ENCODE assay signal across 20 cellular contexts in genomic region chr19:3381701-3382372, GRCh38. TPM values are rescaled to one million over a fixed set of nuclear protein-coding genes. Genes with fewer than 3 reads are reported as not detected.
DNase-seq lines count a peak whose midpoint lies in the region; ATAC-seq and TF ChIP-seq lines count a peak whose summit lies in the region.
"Had no signal": no experiment of that assay in that cellular context is flagged by ENCODE, and none has a peak within 500 bp of the region (broad histone marks: within the 10 kb centered on the region; RNA-seq: fewer than 3 reads in every experiment).

No MANE protein-coding gene starts in this region.

- H3K27ac ChIP-seq in temporal lobe (ENCODE audit: low read depth, low read length) (peak overlapping the region; percentile 54), upper lobe of right lung (no peak overlapping the region)

- H3K36me3 ChIP-seq in upper lobe of right lung: peaks cover 25% of the 10 kb centered on the region
- peaks cover 11% of the 10 kb centered on the region for H3K36me3 ChIP-seq in MG63

- DNase-seq in stimulated activated naive CD4-positive, alpha-beta T cell (lab: John Stamatoyannopoulos, UW): no peak
- DNase-seq in upper lobe of right lung (no peak), cortex of kidney (lab: John Stamatoyannopoulos, UW) (no peak), MG63 (no peak)
- DNase-seq: activated CD4-positive, alpha-beta T cell treated with anti-CD3 and anti-CD28 coated beads, Interleukin-2, amount 50 U/mL, for 1 hour; activated CD8-positive, alpha-beta memory T cell treated with anti-CD3 and anti-CD28 coated beads, Interleukin-2, amount 50 U/mL, for 4 hours; aorta; CD8-positive, alpha-beta memory T cell; DND-41; hippocampal formation; KG1; NCI-H1092; NCI-H510A treated with DMSO at 0.1 percent for 48 hours; stimulated activated CD4-positive, alpha-beta T cell treated with anti-CD3 and anti-CD28 coated beads, Interleukin-12 subunit alpha, Interleukin-12 subunit beta, amount 100 ng/mL, for 4 hours; thyroid gland had no signal

- no peak for ATAC-seq in activated T-helper 17 cell treated with anti-CD3 and anti-CD28 coated beads, Interleukin-2, amount 50 U/mL, for 72 hours (replicated peaks)
- ATAC-seq in upper lobe of right lung: no peak

- no peak overlapping the region for H3K4me3 ChIP-seq in upper lobe of right lung
- H3K4me3 ChIP-seq in MG63: no peak overlapping the region
- H3K4me3 ChIP-seq: thyroid gland had no signal

- peaks cover 6% of the 10 kb centered on the region for H3K36me3 Mint-ChIP-seq in activated T-helper 17 cell treated with anti-CD3 and anti-CD28 coated beads, Interleukin-2, amount 50 U/mL, for 72 hours (ENCODE audit: low read depth)
- H3K36me3 Mint-ChIP-seq in dendritic cell treated with granulocyte-macrophage colony-stimulating factor and Interleukin-4, amounts not matched to agents 40 ng/mL and 50 ng/mL, for 4 days (ENCODE audit: low read depth): peaks cover 52% of the 10 kb centered on the region
- peaks cover 4% of the 10 kb centered on the region for H3K36me3 Mint-ChIP-seq in nephron (ENCODE audit: low read depth)
- H3K36me3 Mint-ChIP-seq: natural killer cell treated with Interleukin-12 subunit alpha and Interleukin-12 subunit beta and Interleukin-15 and Interleukin-18, amount 100 ng/mL, for 72 hours had no signal

- H3K9me3 ChIP-seq in upper lobe of right lung: no peaks in the 10 kb centered on the region
- H3K9me3 ChIP-seq in MG63: no peaks in the 10 kb centered on the region
- H3K9me3 ChIP-seq: thyroid gland had no signal

- no peaks in the 10 kb centered on the region for H3K9me3 Mint-ChIP-seq in activated T-helper 17 cell treated with anti-CD3 and anti-CD28 coated beads, Interleukin-2, amount 50 U/mL, for 72 hours
- no peaks in the 10 kb centered on the region for H3K9me3 Mint-ChIP-seq in dendritic cell treated with granulocyte-macrophage colony-stimulating factor and Interleukin-4, amounts not matched to agents 40 ng/mL and 50 ng/mL, for 4 days
- H3K9me3 Mint-ChIP-seq in nephron: no peaks in the 10 kb centered on the region
- H3K9me3 Mint-ChIP-seq: CD8-positive, alpha-beta memory T cell; natural killer cell treated with Interleukin-12 subunit alpha and Interleukin-12 subunit beta and Interleukin-15 and Interleukin-18, amount 100 ng/mL, for 72 hours had no signal

- H3K4me1 ChIP-seq in upper lobe of right lung: peaks cover 57% of the 10 kb centered on the region

- intact Hi-C loops in dendritic cell treated with granulocyte-macrophage colony-stimulating factor and Interleukin-4, amounts not matched to agents 40 ng/mL and 50 ng/mL, for 4 days (cut with micrococcal nuclease): no loop called here
- intact Hi-C loops in upper lobe of right lung (cut with DNase I): no loop called here

- peak overlapping the region; percentile 33 for H3K4me3 Mint-ChIP-seq in activated T-helper 17 cell treated with anti-CD3 and anti-CD28 coated beads, Interleukin-2, amount 50 U/mL, for 72 hours
- no peak overlapping the region for H3K4me3 Mint-ChIP-seq in dendritic cell treated with granulocyte-macrophage colony-stimulating factor and Interleukin-4, amounts not matched to agents 40 ng/mL and 50 ng/mL, for 4 days
- no peak overlapping the region for H3K4me3 Mint-ChIP-seq in nephron
- H3K4me3 Mint-ChIP-seq: natural killer cell treated with Interleukin-12 subunit alpha and Interleukin-12 subunit beta and Interleukin-15 and Interleukin-18, amount 100 ng/mL, for 72 hours had no signal

- H3K4me1 Mint-ChIP-seq in activated T-helper 17 cell treated with anti-CD3 and anti-CD28 coated beads, Interleukin-2, amount 50 U/mL, for 72 hours: peaks cover 11% of the 10 kb centered on the region
- H3K4me1 Mint-ChIP-seq in dendritic cell treated with granulocyte-macrophage colony-stimulating factor and Interleukin-4, amounts not matched to agents 40 ng/mL and 50 ng/mL, for 4 days (ENCODE audit: low read depth): peaks cover 68% of the 10 kb centered on the region
- peaks cover 31% of the 10 kb centered on the region for H3K4me1 Mint-ChIP-seq in nephron

- TF ChIP-seq CTCF in nephron (IDR thresholded peaks at IDR 0.05; ENCODE audit: unreplicated experiment in 3 of 3) (no peak), upper lobe of right lung (IDR thresholded peaks at IDR 0.05) (no peak)

- H3K27ac Mint-ChIP-seq in activated T-helper 17 cell treated with anti-CD3 and anti-CD28 coated beads, Interleukin-2, amount 50 U/mL, for 72 hours: peak overlapping the region; percentile 79
- H3K27ac Mint-ChIP-seq in dendritic cell treated with granulocyte-macrophage colony-stimulating factor and Interleukin-4, amounts not matched to agents 40 ng/mL and 50 ng/mL, for 4 days: peak overlapping the region; percentile 92
- H3K27ac Mint-ChIP-seq in nephron: peak overlapping the region in 2 of 3 experiments; percentile 54 to 69
- H3K27ac Mint-ChIP-seq: natural killer cell treated with Interleukin-12 subunit alpha and Interleukin-12 subunit beta and Interleukin-15 and Interleukin-18, amount 100 ng/mL, for 72 hours had no signal

- H3K27me3 ChIP-seq in upper lobe of right lung: no peaks in the 10 kb centered on the region
- H3K27me3 ChIP-seq in MG63: no peaks in the 10 kb centered on the region
- H3K27me3 ChIP-seq: thyroid gland had no signal

- no peaks in the 10 kb centered on the region for H3K27me3 Mint-ChIP-seq in activated T-helper 17 cell treated with anti-CD3 and anti-CD28 coated beads, Interleukin-2, amount 50 U/mL, for 72 hours
- no peaks in the 10 kb centered on the region for H3K27me3 Mint-ChIP-seq in dendritic cell treated with granulocyte-macrophage colony-stimulating factor and Interleukin-4, amounts not matched to agents 40 ng/mL and 50 ng/mL, for 4 days
- H3K27me3 Mint-ChIP-seq in nephron (ENCODE audit: low read depth): no peaks in the 10 kb centered on the region
- H3K27me3 Mint-ChIP-seq: CD8-positive, alpha-beta memory T cell; natural killer cell treated with Interleukin-12 subunit alpha and Interleukin-12 subunit beta and Interleukin-15 and Interleukin-18, amount 100 ng/mL, for 72 hours had no signal

RNA-seq across cellular contexts. Expression of gene NFIC, which starts 15.5 kb away (rescaled TPM):
- 10 to 100 TPM; 16.7 to 18.1 TPM for total RNA-seq in activated T-helper 17 cell treated with anti-CD3 and anti-CD28 coated beads, Interleukin-2, amount 50 U/mL, for 72 hours
- total RNA-seq in temporal lobe (7.1 TPM), upper lobe of right lung (150 TPM)
- 1.7 and 14.1 TPM in 2 replicates for total RNA-seq in MG63 (2014; rRNA removed; shearing (Covaris generic); ENCODE audit: low replicate concordance)
